24 cellular contexts compared by ENCODE assay signal in genomic region chr1:27306071-27306470, GRCh38.
"Had no signal": no experiment of that assay in that cellular context is flagged by ENCODE, and none has a peak within 500 bp of the region (broad histone marks: within the 10 kb centered on the region; RNA-seq: fewer than 3 reads in every experiment).

No MANE protein-coding gene starts in this region.

- H3K4me3 ChIP-seq: esophagus squamous epithelium, left lung, lung, pancreas, psoas muscle, smooth muscle cell, testis, transverse colon had no signal

- H3K27ac Mint-ChIP-seq: activated CD4-positive, alpha-beta T cell treated with anti-CD3 and anti-CD28 coated beads for 36 hours; activated naive CD4-positive, alpha-beta T cell treated with anti-CD3 and anti-CD28 coated beads, Interleukin-2, amount 10 ng/mL, durations not matched to agents 7 days and 5 days; activated naive CD8-positive, alpha-beta T cell treated with anti-CD3 and anti-CD28 coated beads, Interleukin-2, amount 10 ng/mL, durations not matched to agents 7 days and 5 days; activated T-cell treated with anti-CD3 and anti-CD28 coated beads, Interleukin-2, amount 50 U/mL, for 24 hours; natural killer cell had no signal

- H3K27me3 Mint-ChIP-seq: activated CD4-positive, alpha-beta T cell treated with anti-CD3 and anti-CD28 coated beads for 36 hours; activated naive CD4-positive, alpha-beta T cell treated with anti-CD3 and anti-CD28 coated beads, Interleukin-2, amount 10 ng/mL, durations not matched to agents 7 days and 5 days; activated naive CD8-positive, alpha-beta T cell treated with anti-CD3 and anti-CD28 coated beads, Interleukin-2, amount 10 ng/mL, durations not matched to agents 7 days and 5 days; activated T-cell treated with anti-CD3 and anti-CD28 coated beads, Interleukin-2, amount 50 U/mL, for 24 hours had no signal

- H3K27me3 ChIP-seq: esophagus squamous epithelium, left lung, pancreas, testis, transverse colon had no signal

- H3K9me3 ChIP-seq: esophagus squamous epithelium, left lung, pancreas, psoas muscle, testis, transverse colon had no signal

- H3K4me3 Mint-ChIP-seq: activated CD4-positive, alpha-beta T cell treated with anti-CD3 and anti-CD28 coated beads for 36 hours; activated naive CD4-positive, alpha-beta T cell treated with anti-CD3 and anti-CD28 coated beads, Interleukin-2, amount 10 ng/mL, durations not matched to agents 7 days and 5 days; activated naive CD8-positive, alpha-beta T cell treated with anti-CD3 and anti-CD28 coated beads, Interleukin-2, amount 10 ng/mL, durations not matched to agents 7 days and 5 days; activated T-cell treated with anti-CD3 and anti-CD28 coated beads, Interleukin-2, amount 50 U/mL, for 24 hours; natural killer cell had no signal

- H3K4me1 ChIP-seq: pancreas, psoas muscle, testis had no signal

- H3K36me3 Mint-ChIP-seq: activated naive CD8-positive, alpha-beta T cell treated with anti-CD3 and anti-CD28 coated beads, Interleukin-2, amount 10 ng/mL, durations not matched to agents 7 days and 5 days; natural killer cell had no signal

- H3K27ac ChIP-seq: epithelial cell of prostate, esophagus squamous epithelium, left lung, pancreas, psoas muscle, testis, transverse colon had no signal

- H3K36me3 ChIP-seq: pancreas, transverse colon had no signal

- H3K4me1 Mint-ChIP-seq: activated CD4-positive, alpha-beta T cell treated with anti-CD3 and anti-CD28 coated beads for 36 hours; activated naive CD4-positive, alpha-beta T cell treated with anti-CD3 and anti-CD28 coated beads, Interleukin-2, amount 10 ng/mL, durations not matched to agents 7 days and 5 days; activated naive CD8-positive, alpha-beta T cell treated with anti-CD3 and anti-CD28 coated beads, Interleukin-2, amount 10 ng/mL, durations not matched to agents 7 days and 5 days had no signal

- DNase-seq: activated CD4-positive, alpha-beta T cell treated with anti-CD3 and anti-CD28 coated beads for 36 hours; activated CD4-positive, alpha-beta T cell treated with anti-CD3 and anti-CD28 coated beads, Interleukin-2, amount 50 U/mL, for 4 hours; activated CD4-positive, CD25-positive, alpha-beta regulatory T cell; activated CD8-positive, alpha-beta memory T cell treated with anti-CD3 and anti-CD28 coated beads, Interleukin-2, amount 50 U/mL, for 48 hours; activated gamma-delta T cell; activated naive CD4-positive, alpha-beta T cell treated with anti-CD3 and anti-CD28 coated beads, Interleukin-2, amount 10 ng/mL, durations not matched to agents 7 days and 5 days; activated naive CD8-positive, alpha-beta T cell treated with anti-CD3 and anti-CD28 coated beads, Interleukin-2, amount 10 ng/mL, durations not matched to agents 7 days and 5 days; activated T-cell treated with anti-CD3 and anti-CD28 coated beads, Interleukin-2, amount 50 U/mL, for 24 hours; amniotic stem cell; central memory CD4-positive, alpha-beta T cell; esophagus squamous epithelium; foreskin melanocyte; left lung; natural killer cell; nucleus accumbens; pancreas; psoas muscle; stimulated activated CD4-positive, alpha-beta T cell treated with anti-CD3 and anti-CD28 coated beads, Interleukin-2, amount 100 ng/mL, for 24 hours; stimulated activated naive CD4-positive, alpha-beta T cell treated with Interleukin-2 at 50 U/mL for 16 hours; testis; transverse colon had no signal

- H3K4me2 ChIP-seq: smooth muscle cell had no signal

- H3K9me3 Mint-ChIP-seq: activated naive CD4-positive, alpha-beta T cell treated with anti-CD3 and anti-CD28 coated beads, Interleukin-2, amount 10 ng/mL, durations not matched to agents 7 days and 5 days; activated naive CD8-positive, alpha-beta T cell treated with anti-CD3 and anti-CD28 coated beads, Interleukin-2, amount 10 ng/mL, durations not matched to agents 7 days and 5 days; activated T-cell treated with anti-CD3 and anti-CD28 coated beads, Interleukin-2, amount 50 U/mL, for 24 hours; natural killer cell had no signal
